ENCODE assay signal across 10 cellular contexts in the genomic region with DNA sequence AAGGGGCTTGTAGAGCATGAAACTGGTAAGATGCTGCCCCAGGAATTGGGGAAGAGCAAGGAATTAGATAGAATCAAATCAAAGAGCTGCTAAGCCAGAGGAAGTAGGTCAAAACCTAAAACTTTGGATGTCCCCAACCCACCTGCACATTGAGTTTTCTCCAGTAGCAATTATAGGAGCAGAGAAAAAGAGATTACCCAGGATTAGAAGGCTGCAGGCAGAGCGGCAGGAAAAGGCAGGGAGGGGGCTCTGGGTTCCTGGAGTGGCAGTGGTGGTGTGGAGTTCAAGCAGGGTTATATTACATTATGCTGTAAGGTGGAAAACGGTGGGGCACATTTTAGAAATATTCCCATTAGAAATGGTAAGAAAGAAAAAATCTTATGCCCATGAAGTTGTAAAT.
DNase-seq lines count a peak whose midpoint lies in the region; ATAC-seq and TF ChIP-seq lines count a peak whose summit lies in the region.
"Had no signal": no experiment of that assay in that cellular context is flagged by ENCODE, and none has a peak within 500 bp of the region (broad histone marks: within the 10 kb centered on the region; RNA-seq: fewer than 3 reads in every experiment).

No MANE protein-coding gene starts in this region.

- peaks cover 72% of the 10 kb centered on the region for H3K4me1 Mint-ChIP-seq in T-helper 1 cell treated with Interleukin-12 subunit alpha and Interleukin-12 subunit beta and Interleukin-4 antibody, amounts not matched to agents 30 μg/mL and 1 μg/mL, for 36 hours (ENCODE audit: low read depth)
- H3K4me1 Mint-ChIP-seq in T-helper 17 cell: peaks cover 29% of the 10 kb centered on the region
- H3K4me1 Mint-ChIP-seq in nephron progenitor cell: peaks cover 55% of the 10 kb centered on the region
- H3K4me1 Mint-ChIP-seq in CD4-positive, alpha-beta T cell (ENCODE audit: low read depth): peaks cover 38% of the 10 kb centered on the region

- no peaks in the 10 kb centered on the region for H3K27me3 ChIP-seq in CD4-positive, alpha-beta T cell (ENCODE audit: control insufficient read depth, insufficient read depth, low read length)

- no peak for TF ChIP-seq CTCF in nephron progenitor cell (IDR thresholded peaks at IDR 0.05)
- TF ChIP-seq CTCF in CD4-positive, alpha-beta T cell (IDR thresholded peaks at IDR 0.05): no peak

- no peaks in the 10 kb centered on the region for H3K9me3 Mint-ChIP-seq in T-helper 1 cell treated with Interleukin-12 subunit alpha and Interleukin-12 subunit beta and Interleukin-4 antibody, amounts not matched to agents 30 μg/mL and 1 μg/mL, for 36 hours
- no peaks in the 10 kb centered on the region for H3K9me3 Mint-ChIP-seq in nephron progenitor cell
- no peaks in the 10 kb centered on the region for H3K9me3 Mint-ChIP-seq in CD4-positive, alpha-beta T cell

- H3K27me3 Mint-ChIP-seq in T-helper 1 cell treated with Interleukin-12 subunit alpha and Interleukin-12 subunit beta and Interleukin-4 antibody, amounts not matched to agents 30 μg/mL and 1 μg/mL, for 36 hours (ENCODE audit: low read depth): no peaks in the 10 kb centered on the region
- no peaks in the 10 kb centered on the region for H3K27me3 Mint-ChIP-seq in T-helper 17 cell
- H3K27me3 Mint-ChIP-seq in nephron progenitor cell (ENCODE audit: low read depth, poor library complexity): no peaks in the 10 kb centered on the region
- no peaks in the 10 kb centered on the region for H3K27me3 Mint-ChIP-seq in CD4-positive, alpha-beta T cell

- no peak for ATAC-seq in T-helper 17 cell
- no peak for ATAC-seq in CD4-positive, alpha-beta T cell (ENCODE audit: poor library complexity)

- H3K27ac ChIP-seq in CD4-positive, alpha-beta T cell (ENCODE audit: low read depth, low read length): no peak overlapping the region
- H3K27ac ChIP-seq: 22Rv1 had no signal

- CTCF ChIA-PET in CD4-positive, alpha-beta T cell (lab: Charles Lee): no interaction called here

- POLR2A ChIA-PET in CD4-positive, alpha-beta T cell (lab: Charles Lee): no interaction called here

- intact Hi-C loops in CD4-positive, alpha-beta T cell (cut with DNase I, micrococcal nuclease): loop anchor here in 1 of 2 experiments (10.0 kb wide), 1 partner anchor 70 kb away; a partner anchor contains a TSS

- no peak overlapping the region for H3K4me3 Mint-ChIP-seq in T-helper 1 cell treated with Interleukin-12 subunit alpha and Interleukin-12 subunit beta and Interleukin-4 antibody, amounts not matched to agents 30 μg/mL and 1 μg/mL, for 36 hours
- H3K4me3 Mint-ChIP-seq in T-helper 17 cell: no peak overlapping the region
- H3K4me3 Mint-ChIP-seq in nephron progenitor cell: no peak overlapping the region
- H3K4me3 Mint-ChIP-seq in CD4-positive, alpha-beta T cell: no peak overlapping the region

- DNase-seq in T-helper 1 cell (no peak), T-helper 17 cell (no peak), nephron progenitor cell (no peak), midbrain (lab: John Stamatoyannopoulos, UW) (no peak), SIG-M5 (lab: John Stamatoyannopoulos, UW) (no peak)
- no peak for DNase-seq in CD4-positive, alpha-beta T cell
- DNase-seq: DMS 273 treated with DMSO at 0.1 percent for 48 hours, IMR-90 had no signal

- H3K9me3 ChIP-seq in T-helper 17 cell (ENCODE audit: control insufficient read depth, low read length, poor library complexity, severe bottlenecking): no peaks in the 10 kb centered on the region
- no peaks in the 10 kb centered on the region for H3K9me3 ChIP-seq in CD4-positive, alpha-beta T cell (ENCODE audit: control insufficient read depth, low read length)

- H3K27ac Mint-ChIP-seq in T-helper 1 cell treated with Interleukin-12 subunit alpha and Interleukin-12 subunit beta and Interleukin-4 antibody, amounts not matched to agents 30 μg/mL and 1 μg/mL, for 36 hours: peak overlapping the region; percentile 43
- H3K27ac Mint-ChIP-seq in T-helper 17 cell: peak overlapping the region; percentile 39
- peak overlapping the region; percentile 27 for H3K27ac Mint-ChIP-seq in nephron progenitor cell
- no peak overlapping the region for H3K27ac Mint-ChIP-seq in CD4-positive, alpha-beta T cell

- H3K36me3 Mint-ChIP-seq in T-helper 1 cell treated with Interleukin-12 subunit alpha and Interleukin-12 subunit beta and Interleukin-4 antibody, amounts not matched to agents 30 μg/mL and 1 μg/mL, for 36 hours (ENCODE audit: low read depth): peaks cover 18% of the 10 kb centered on the region
- H3K36me3 Mint-ChIP-seq in T-helper 17 cell (ENCODE audit: low read depth): no peaks in the 10 kb centered on the region
- H3K36me3 Mint-ChIP-seq in nephron progenitor cell (ENCODE audit: low read depth): no peaks in the 10 kb centered on the region
- H3K36me3 Mint-ChIP-seq in CD4-positive, alpha-beta T cell (ENCODE audit: low read depth): no peaks in the 10 kb centered on the region
